Comparison of ENCODE assay signal across 8 cellular contexts in genomic region chr17:1454541-1454940, GRCh38. TPM values are rescaled to one million over a fixed set of nuclear protein-coding genes. Genes with fewer than 3 reads are reported as not detected.
DNase-seq lines count a peak whose midpoint lies in the region; ATAC-seq and TF ChIP-seq lines count a peak whose summit lies in the region.

No MANE protein-coding gene starts in this region.

- peaks cover 19% of the 10 kb centered on the region for H3K4me1 Mint-ChIP-seq in progenitor cell of endocrine pancreas (ENCODE audit: low read depth)

- H3K36me3 Mint-ChIP-seq in progenitor cell of endocrine pancreas (ENCODE audit: insufficient read depth), result no peaks in the 10 kb centered on the region

- peak overlapping the region; percentile 84 for H3K27ac Mint-ChIP-seq in progenitor cell of endocrine pancreas

- no peak for TF ChIP-seq CTCF in RWPE1 (conservative IDR thresholded peaks at IDR 0.05; ENCODE audit: low read depth)
- TF ChIP-seq CTCF in esophagus squamous epithelium (IDR thresholded peaks at IDR 0.05), result no peak
- TF ChIP-seq CTCF in progenitor cell of endocrine pancreas (IDR thresholded peaks at IDR 0.05; ENCODE audit: unreplicated experiment), result no peak

- CTCF ChIA-PET in RWPE1 (lab: Yijun Ruan, JAX), result interaction anchor here (0.5 to 0.7 kb wide), 4 partner anchors 29 to 187 kb away, joined by 3 to 7 read pairs (median 3); no protein-coding TSS in a partner anchor

- no peak for DNase-seq in RWPE1 (ENCODE audit: low spot score)
- DNase-seq in esophagus squamous epithelium (lab: John Stamatoyannopoulos, UW), result no peak
- no peak for DNase-seq in progenitor cell of endocrine pancreas (ENCODE audit: low spot score, unreplicated experiment)
- DNase-seq in stimulated activated CD4-positive, alpha-beta T cell treated with anti-CD3 and anti-CD28 coated beads, Interleukin-4, amount 100 ng/mL, for 1 hour, result no peak
- no peak for DNase-seq in germinal center (ENCODE audit: low spot score)
- DNase-seq in SW 1271 (lab: John Stamatoyannopoulos, UW), result no peak

- H3K27me3 Mint-ChIP-seq in progenitor cell of endocrine pancreas, result no peaks in the 10 kb centered on the region

- 26 to 51% methylated on average over 6 to 9 of the region's 9 CpGs for WGBS in esophagus squamous epithelium, 2 donors

- H3K9me3 ChIP-seq in ES-I3 (ENCODE audit: control insufficient read depth, insufficient read depth, low read length) (no peaks in the 10 kb centered on the region), esophagus squamous epithelium (no peaks in the 10 kb centered on the region)

- H3K4me1 ChIP-seq in ES-I3 (ENCODE audit: insufficient read depth, low read length) (no peaks in the 10 kb centered on the region; the same call in 1 of the 2 replicates), esophagus squamous epithelium (peaks cover 19 to 63% (median 27%) of the 10 kb centered on the region in 3 donors)

- peak overlapping the region; percentile 98 for H3K9ac ChIP-seq in ES-I3 (ENCODE audit: low read depth, low read length)

- peak overlapping the region; percentile 90 for H3K27ac ChIP-seq in RWPE1
- peak overlapping the region; percentile 89 to 99 (median 98) for H3K27ac ChIP-seq in esophagus squamous epithelium

- POLR2A ChIA-PET in RWPE1 (lab: Yijun Ruan, JAX; ENCODE audit: low non-redundant PET), result no interaction called here

- H3K27me3 ChIP-seq in esophagus squamous epithelium, result no peaks in the 10 kb centered on the region

- intact Hi-C loops in esophagus squamous epithelium (cut with DNase I), result no loop called here

- H3K4me3 Mint-ChIP-seq in progenitor cell of endocrine pancreas (ENCODE audit: low read depth), result peak overlapping the region; percentile 94

- TF ChIP-seq POLR2A in esophagus squamous epithelium (IDR thresholded peaks at IDR 0.05), result no peak

- peak overlapping the region; percentile 79 to 100 (median 92) for H3K4me3 ChIP-seq in esophagus squamous epithelium

- no peaks in the 10 kb centered on the region; the same call in 1 of the 2 replicates for H3K36me3 ChIP-seq in ES-I3 (ENCODE audit: insufficient read depth, low read length)
- H3K36me3 ChIP-seq in esophagus squamous epithelium, result peaks cover 0 to 40% (median 0%) of the 10 kb centered on the region in 3 donors

- no peaks in the 10 kb centered on the region for H3K9me3 Mint-ChIP-seq in progenitor cell of endocrine pancreas (ENCODE audit: low read depth)

- ATAC-seq in HG03108 (IDR thresholded peaks at IDR 0.05; ENCODE audit: unreplicated experiment), result no peak

RNA-seq across cellular contexts. Expression of gene CRK, which starts 1.5 kb away (rescaled TPM):
- total RNA-seq in esophagus squamous epithelium, result 10 to 100 TPM; 33.8 to 59.3 (median 51.2) TPM
- total RNA-seq in progenitor cell of endocrine pancreas, result 41.6 and 44.8 TPM in 2 replicates

RNA-seq across cellular contexts. Expression of gene MYO1C, which starts 37.9 kb away (rescaled TPM):
- total RNA-seq in esophagus squamous epithelium (10 to 100 TPM; 62.0 to 80.5 (median 64.2) TPM), progenitor cell of endocrine pancreas (64.4 and 84.0 TPM in 2 replicates)

RNA-seq across cellular contexts. Expression of gene YWHAE, which starts 54.5 kb away (rescaled TPM):
- total RNA-seq in esophagus squamous epithelium (100 to 1,000 TPM; 505 to 758 (median 567) TPM), progenitor cell of endocrine pancreas (951 and 984 TPM in 2 replicates)
